ENCODE assay signal across 19 cellular contexts in genomic region chr2:75862547-75862946, GRCh38.
DNase-seq lines count a peak whose midpoint lies in the region; ATAC-seq, FAIRE-seq and TF ChIP-seq lines count a peak whose summit lies in the region.
"Had no signal": no experiment of that assay in that cellular context is flagged by ENCODE, and none has a peak within 500 bp of the region (broad histone marks: within the 10 kb centered on the region; RNA-seq: fewer than 3 reads in every experiment).

No MANE protein-coding gene starts in this region.

- no peak overlapping the region for H2AFZ ChIP-seq in GM12878 (ENCODE audit: control insufficient read depth, low read depth, low read length)
- H2AFZ ChIP-seq: GM23248 had no signal

- no peaks in the 10 kb centered on the region for H4K20me1 ChIP-seq in GM12878 (ENCODE audit: control insufficient read depth, insufficient read depth)
- H4K20me1 ChIP-seq: BLaER1 had no signal

- TF ChIP-seq POLR2A in GM12878 (IDR thresholded peaks at IDR 0.05; ENCODE audit: low read depth, low read length) (no peak), spleen (IDR thresholded peaks at IDR 0.05) (no peak)

- BruUV-seq in GM12878 (replicated peaks; lab: Mats Ljungman, UMichigan), result no TSS peak

- H3K27ac ChIP-seq in GM12878 (ENCODE audit: control insufficient read depth, insufficient read depth) (no peak overlapping the region), psoas muscle (peak overlapping the region; percentile 12), spleen (no peak overlapping the region)
- H3K27ac ChIP-seq: BLaER1, C4-2B, GM23248 had no signal

- in situ Hi-C loops in GM12878 (cut with MboI), result no loop called here

- H3K9ac ChIP-seq in GM12878 (ENCODE audit: control insufficient read depth, insufficient read depth, low read length), result no peak overlapping the region
- H3K9ac ChIP-seq: BLaER1, GM23248 had no signal

- no peak for TF ChIP-seq EP300 in GM12878 (IDR thresholded peaks at IDR 0.05; ENCODE audit: borderline replicate concordance in 1 of 2, control insufficient read depth in 1 of 2, low read depth in 2 of 2, low read length in 2 of 2)

- POLR2A ChIA-PET in GM12878 (lab: Charles Lee), result interaction anchor here (0.5 kb wide), 1 partner anchor 1113 kb away, joined by 3 read pairs; no protein-coding TSS in a partner anchor

- H3K4me3 ChIP-seq in GM12878 (no peak overlapping the region), psoas muscle (no peak overlapping the region), spleen (no peak overlapping the region)
- H3K4me3 ChIP-seq: BLaER1, GM23248 had no signal

- DNase-seq in GM20000 (ENCODE audit: low spot score) (peak; percentile 7), GM12878 (ENCODE audit: low read depth, low spot score) (no peak), psoas muscle (no peak), kidney glomerular epithelial cell (lab: John Stamatoyannopoulos, UW) (no peak), spleen (no peak), A172 (ENCODE audit: low spot score) (no peak)
- DNase-seq: Caco-2; CD4-positive, CD25-positive, alpha-beta regulatory T cell; CD8-positive, alpha-beta T cell; DMS153; DND-41; GM23248; H7; HCEC 1CT had no signal

- no peaks in the 10 kb centered on the region for H3K36me3 ChIP-seq in GM12878 (ENCODE audit: control insufficient read depth in 2 of 2, insufficient read depth in 2 of 2, low read length in 1 of 2)
- no peaks in the 10 kb centered on the region for H3K36me3 ChIP-seq in psoas muscle (ENCODE audit: insufficient read depth in 1 of 2, low read depth in 1 of 2)
- H3K36me3 ChIP-seq in spleen, result no peaks in the 10 kb centered on the region
- H3K36me3 ChIP-seq: BLaER1 had no signal

- H3K4me1 ChIP-seq in GM12878 (ENCODE audit: control insufficient read depth, insufficient read depth, low read length) (no peaks in the 10 kb centered on the region), psoas muscle (peaks cover 19% of the 10 kb centered on the region), spleen (no peaks in the 10 kb centered on the region)
- H3K4me1 ChIP-seq: BLaER1, Caco-2 had no signal

- intact Hi-C loops in GM12878 (cut with micrococcal nuclease; ENCODE audit: unreplicated experiment) (no loop called here), psoas muscle (cut with DNase I) (no loop called here), spleen (cut with DNase I; ENCODE audit: low total_unique reads) (no loop called here)

- H3K9me3 ChIP-seq in GM12878 (replicated peaks; ENCODE audit: control insufficient read depth, insufficient read depth, low read length) (no peaks in the 10 kb centered on the region), psoas muscle (no peaks in the 10 kb centered on the region), spleen (no peaks in the 10 kb centered on the region)
- H3K9me3 ChIP-seq: BLaER1, Caco-2 had no signal

- H3K27me3 ChIP-seq in GM12878 (replicated peaks in 1 of 2; ENCODE audit: control insufficient read depth in 2 of 2, insufficient read depth in 2 of 2, low read length in 1 of 2) (no peaks in the 10 kb centered on the region), psoas muscle (ENCODE audit: insufficient read depth in 3 of 3, low read length in 2 of 3) (no peaks in the 10 kb centered on the region), spleen (replicated peaks in 1 of 7) (no peaks in the 10 kb centered on the region)
- H3K27me3 ChIP-seq: BLaER1 had no signal

- RAD21 ChIA-PET in GM12878 (lab: Charles Lee; ENCODE audit: unreplicated experiment), result no interaction called here

- SMC1A ChIA-PET in GM12878 (lab: Charles Lee; ENCODE audit: uncharacterized antibody, unreplicated experiment), result no interaction called here

- TF ChIP-seq CTCF in GM20000 (IDR thresholded peaks at IDR 0.05; ENCODE audit: extremely low read depth, missing control alignments), result no peak
- TF ChIP-seq CTCF in GM12878 (IDR thresholded peaks at IDR 0.05 in 2 of 3, conservative IDR thresholded peaks at IDR 0.05 in 1 of 3; ENCODE audit: control insufficient read depth in 2 of 3, extremely low read depth in 1 of 3, insufficient read depth in 1 of 3, low read depth in 3 of 3, low read length in 3 of 3), result no peak
- no peak for TF ChIP-seq CTCF in psoas muscle (IDR thresholded peaks at IDR 0.05)
- no peak for TF ChIP-seq CTCF in spleen (IDR thresholded peaks at IDR 0.05 in 8 of 11, conservative IDR thresholded peaks at IDR 0.05 in 3 of 11)

- FAIRE-seq in GM12878 (lab: Jason Lieb, UNC), result no peak
- FAIRE-seq: A204.1, G401.6, H1 had no signal

- WGBS in GM12878 (ENCODE audit: insufficient coverage, insufficient replicate concordance, low lambda C conversion rate, missing lambda C conversion rate), result 40% methylated on average over 3 of the region's 3 CpGs
- 52 to 54% (median 52%) methylated on average over 3 of the region's 3 CpGs for WGBS in psoas muscle, 3 donors
- WGBS in spleen, 5 donors, result 79 to 91% (median 83%) methylated on average over 3 of the region's 3 CpGs

- no peak overlapping the region for H3K4me2 ChIP-seq in GM12878 (ENCODE audit: control insufficient read depth, insufficient read depth)
- H3K4me2 ChIP-seq: BLaER1 had no signal

- no peaks in the 10 kb centered on the region for H3K79me2 ChIP-seq in GM12878 (ENCODE audit: control insufficient read depth, insufficient read depth, low read length)

- no peak for ATAC-seq in GM12878
- ATAC-seq in psoas muscle, result no peak
- ATAC-seq: CD8-positive, alpha-beta T cell had no signal

- no peak for TF ChIP-seq RAD21 in GM12878 (IDR thresholded peaks at IDR 0.05; ENCODE audit: insufficient read depth, low read depth, low read length)

- CTCF ChIA-PET in GM12878 (lab: Yijun Ruan, JAX), result no interaction called here

TF ChIP-seq in GM12878, 131 proteins besides CTCF, POLR2A, EP300 and RAD21:
- peak; percentile 55 for TF ChIP-seq MEF2B (IDR thresholded peaks at IDR 0.05; ENCODE audit: partially characterized antibody, poor library complexity, severe bottlenecking)
- TF ChIP-seq BHLHE40 (IDR thresholded peaks at IDR 0.05; ENCODE audit: borderline replicate concordance in 1 of 2, low read depth in 2 of 2, low read length in 1 of 2), result no peak
